17 cellular contexts compared by ENCODE assay signal in genomic region chr3:146044046-146044445, GRCh38.
"Had no signal": no experiment of that assay in that cellular context is flagged by ENCODE, and none has a peak within 500 bp of the region (broad histone marks: within the 10 kb centered on the region; RNA-seq: fewer than 3 reads in every experiment).

No MANE protein-coding gene starts in this region.

- H3K4me3 ChIP-seq: colonic mucosa, hepatocyte, psoas muscle, spleen, upper lobe of right lung had no signal

- H3K4me1 ChIP-seq: colonic mucosa, psoas muscle, spleen, upper lobe of right lung had no signal

- H3K4me2 ChIP-seq: hepatocyte had no signal

- ATAC-seq: activated CD4-positive, alpha-beta T cell treated with anti-CD3 and anti-CD28 coated beads for 36 hours; left ventricle myocardium superior; psoas muscle; sciatic nerve; stimulated activated naive CD8-positive, alpha-beta T cell treated with anti-CD3 and anti-CD28 coated beads, Interleukin-15, amount 100 ng/mL, for 72 hours; T-helper 17 cell; upper lobe of right lung had no signal

- H3K36me3 Mint-ChIP-seq: activated naive CD4-positive, alpha-beta T cell treated with anti-CD3 and anti-CD28 coated beads, Interleukin-2, amount 10 ng/mL, durations not matched to agents 7 days and 5 days had no signal

- FAIRE-seq: kidney had no signal

- H3K36me3 ChIP-seq: colonic mucosa, spleen, upper lobe of right lung, WERI-Rb-1 had no signal

- H3K27ac ChIP-seq: colonic mucosa, hepatocyte, psoas muscle, spleen, upper lobe of right lung, WERI-Rb-1 had no signal

- H3K9me3 Mint-ChIP-seq: activated CD4-positive, alpha-beta memory T cell treated with anti-CD3 and anti-CD28 coated beads, Interleukin-2, amount 10 ng/mL, durations not matched to agents 7 days and 5 days; activated naive CD4-positive, alpha-beta T cell treated with anti-CD3 and anti-CD28 coated beads, Interleukin-2, amount 10 ng/mL, durations not matched to agents 7 days and 5 days; activated T-cell treated with anti-CD3 and anti-CD28 coated beads, Interleukin-2, amount 50 U/mL, for 24 hours had no signal

- H3K4me3 Mint-ChIP-seq: activated CD4-positive, alpha-beta memory T cell treated with anti-CD3 and anti-CD28 coated beads, Interleukin-2, amount 10 ng/mL, durations not matched to agents 7 days and 5 days; activated CD4-positive, alpha-beta T cell treated with anti-CD3 and anti-CD28 coated beads for 36 hours; activated naive CD4-positive, alpha-beta T cell treated with anti-CD3 and anti-CD28 coated beads, Interleukin-2, amount 10 ng/mL, durations not matched to agents 7 days and 5 days; activated T-cell treated with anti-CD3 and anti-CD28 coated beads, Interleukin-2, amount 50 U/mL, for 24 hours; nephron progenitor cell; stimulated activated naive CD8-positive, alpha-beta T cell treated with anti-CD3 and anti-CD28 coated beads, Interleukin-15, amount 100 ng/mL, for 72 hours; T-helper 17 cell had no signal

- H3K4me1 Mint-ChIP-seq: activated CD4-positive, alpha-beta memory T cell treated with anti-CD3 and anti-CD28 coated beads, Interleukin-2, amount 10 ng/mL, durations not matched to agents 7 days and 5 days; activated CD4-positive, alpha-beta T cell treated with anti-CD3 and anti-CD28 coated beads for 36 hours; activated naive CD4-positive, alpha-beta T cell treated with anti-CD3 and anti-CD28 coated beads, Interleukin-2, amount 10 ng/mL, durations not matched to agents 7 days and 5 days; nephron progenitor cell; stimulated activated naive CD8-positive, alpha-beta T cell treated with anti-CD3 and anti-CD28 coated beads, Interleukin-15, amount 100 ng/mL, for 72 hours; T-helper 17 cell had no signal

- H3K79me2 ChIP-seq: hepatocyte had no signal

- H3K9me3 ChIP-seq: colonic mucosa, psoas muscle, upper lobe of right lung had no signal

- H2AFZ ChIP-seq: hepatocyte had no signal

- H3K27me3 ChIP-seq: colonic mucosa, hepatocyte, spleen, upper lobe of right lung had no signal

- DNase-seq: activated CD4-positive, alpha-beta memory T cell treated with anti-CD3 and anti-CD28 coated beads, Interleukin-2, amount 10 ng/mL, durations not matched to agents 7 days and 5 days; activated CD4-positive, alpha-beta T cell treated with anti-CD3 and anti-CD28 coated beads for 36 hours; activated naive CD4-positive, alpha-beta T cell treated with anti-CD3 and anti-CD28 coated beads, Interleukin-2, amount 10 ng/mL, durations not matched to agents 7 days and 5 days; activated T-cell treated with anti-CD3 and anti-CD28 coated beads, Interleukin-2, amount 50 U/mL, for 24 hours; caudate nucleus; colonic mucosa; kidney; left ventricle myocardium superior; nephron progenitor cell; psoas muscle; spleen; stimulated activated naive CD8-positive, alpha-beta T cell treated with anti-CD3 and anti-CD28 coated beads, Interleukin-15, amount 100 ng/mL, for 72 hours; T-helper 17 cell; upper lobe of right lung; WERI-Rb-1 had no signal

- H3K27me3 Mint-ChIP-seq: activated CD4-positive, alpha-beta memory T cell treated with anti-CD3 and anti-CD28 coated beads, Interleukin-2, amount 10 ng/mL, durations not matched to agents 7 days and 5 days; activated CD4-positive, alpha-beta T cell treated with anti-CD3 and anti-CD28 coated beads for 36 hours; activated naive CD4-positive, alpha-beta T cell treated with anti-CD3 and anti-CD28 coated beads, Interleukin-2, amount 10 ng/mL, durations not matched to agents 7 days and 5 days; activated T-cell treated with anti-CD3 and anti-CD28 coated beads, Interleukin-2, amount 50 U/mL, for 24 hours; stimulated activated naive CD8-positive, alpha-beta T cell treated with anti-CD3 and anti-CD28 coated beads, Interleukin-15, amount 100 ng/mL, for 72 hours; T-helper 17 cell had no signal

- H3K27ac Mint-ChIP-seq: activated CD4-positive, alpha-beta memory T cell treated with anti-CD3 and anti-CD28 coated beads, Interleukin-2, amount 10 ng/mL, durations not matched to agents 7 days and 5 days; activated CD4-positive, alpha-beta T cell treated with anti-CD3 and anti-CD28 coated beads for 36 hours; activated naive CD4-positive, alpha-beta T cell treated with anti-CD3 and anti-CD28 coated beads, Interleukin-2, amount 10 ng/mL, durations not matched to agents 7 days and 5 days; activated T-cell treated with anti-CD3 and anti-CD28 coated beads, Interleukin-2, amount 50 U/mL, for 24 hours; nephron progenitor cell; stimulated activated naive CD8-positive, alpha-beta T cell treated with anti-CD3 and anti-CD28 coated beads, Interleukin-15, amount 100 ng/mL, for 72 hours; T-helper 17 cell had no signal
